In genomic region chr20:33812673-33813462, GRCh38 we compare ENCODE assay signal across 8 cellular contexts. TPM values are rescaled to one million over a fixed set of nuclear protein-coding genes. Genes with fewer than 3 reads are reported as not detected.
DNase-seq lines count a peak whose midpoint lies in the region; ATAC-seq and TF ChIP-seq lines count a peak whose summit lies in the region.

No MANE protein-coding gene starts in this region.

- TF ChIP-seq CTCF in fibroblast of villous mesenchyme (IDR thresholded peaks at IDR 0.05; ENCODE audit: insufficient read depth, low read depth, low read length): no peak

- no peak for ATAC-seq in T-helper 17 cell
- no peak for ATAC-seq in GM18505 (IDR thresholded peaks at IDR 0.05; ENCODE audit: unreplicated experiment)

- no peaks in the 10 kb centered on the region for H3K27me3 Mint-ChIP-seq in activated naive CD4-positive, alpha-beta T cell treated with anti-CD3 and anti-CD28 coated beads, Interleukin-2, amount 10 ng/mL, durations not matched to agents 7 days and 5 days
- H3K27me3 Mint-ChIP-seq in T-helper 17 cell: no peaks in the 10 kb centered on the region

- peak overlapping the region; percentile 95 for H3K9ac ChIP-seq in rectal smooth muscle tissue (ENCODE audit: low read length)

- H3K4me3 ChIP-seq in fibroblast of villous mesenchyme (ENCODE audit: low read depth, low read length): peak overlapping the region; percentile 68
- H3K4me3 ChIP-seq in rectal smooth muscle tissue (ENCODE audit: low read length): peak overlapping the region; percentile 80

- no peaks in the 10 kb centered on the region for H3K9me3 Mint-ChIP-seq in activated naive CD4-positive, alpha-beta T cell treated with anti-CD3 and anti-CD28 coated beads, Interleukin-2, amount 10 ng/mL, durations not matched to agents 7 days and 5 days

- no peak for DNase-seq in activated naive CD4-positive, alpha-beta T cell treated with anti-CD3 and anti-CD28 coated beads, Interleukin-2, amount 10 ng/mL, durations not matched to agents 7 days and 5 days
- no peak for DNase-seq in activated naive CD4-positive, alpha-beta T cell treated with anti-CD3 and anti-CD28 coated beads, Interleukin-2, amount 50 U/mL, for 16 hours
- DNase-seq in T-helper 17 cell (no peak), fibroblast of villous mesenchyme (ENCODE audit: low read depth) (peak; percentile 41), NCI-H187 (lab: John Stamatoyannopoulos, UW) (no peak), NCI-H2196 (lab: John Stamatoyannopoulos, UW; ENCODE audit: unreplicated experiment) (no peak)

- H3K27ac ChIP-seq in rectal smooth muscle tissue (ENCODE audit: low read depth, low read length): peak overlapping the region; percentile 90

- peaks cover 58% of the 10 kb centered on the region for H3K4me1 Mint-ChIP-seq in activated naive CD4-positive, alpha-beta T cell treated with anti-CD3 and anti-CD28 coated beads, Interleukin-2, amount 10 ng/mL, durations not matched to agents 7 days and 5 days
- H3K4me1 Mint-ChIP-seq in T-helper 17 cell: peaks cover 44% of the 10 kb centered on the region

- peaks cover 39% of the 10 kb centered on the region for H3K36me3 Mint-ChIP-seq in activated naive CD4-positive, alpha-beta T cell treated with anti-CD3 and anti-CD28 coated beads, Interleukin-2, amount 10 ng/mL, durations not matched to agents 7 days and 5 days
- H3K36me3 Mint-ChIP-seq in T-helper 17 cell (ENCODE audit: low read depth): peaks cover 7% of the 10 kb centered on the region

- peaks cover 17% of the 10 kb centered on the region for H3K4me1 ChIP-seq in rectal smooth muscle tissue (ENCODE audit: control insufficient read depth, insufficient read depth, low read length)

- H3K4me3 Mint-ChIP-seq in activated naive CD4-positive, alpha-beta T cell treated with anti-CD3 and anti-CD28 coated beads, Interleukin-2, amount 10 ng/mL, durations not matched to agents 7 days and 5 days: peak overlapping the region; percentile 95
- peak overlapping the region; percentile 98 for H3K4me3 Mint-ChIP-seq in T-helper 17 cell

- TF ChIP-seq POLR2A in GM18505 (IDR thresholded peaks at IDR 0.05; ENCODE audit: borderline replicate concordance, extremely low read depth, insufficient read depth, insufficient read length): no peak

- peak overlapping the region; percentile 91 for H3K27ac Mint-ChIP-seq in activated naive CD4-positive, alpha-beta T cell treated with anti-CD3 and anti-CD28 coated beads, Interleukin-2, amount 10 ng/mL, durations not matched to agents 7 days and 5 days
- peak overlapping the region; percentile 96 for H3K27ac Mint-ChIP-seq in T-helper 17 cell

- H3K36me3 ChIP-seq in rectal smooth muscle tissue (ENCODE audit: control insufficient read depth, insufficient read depth, low read length): no peaks in the 10 kb centered on the region

- no peaks in the 10 kb centered on the region for H3K9me3 ChIP-seq in T-helper 17 cell (ENCODE audit: control insufficient read depth, low read length, poor library complexity, severe bottlenecking)

- H3K27me3 ChIP-seq in rectal smooth muscle tissue (ENCODE audit: control insufficient read depth, insufficient read depth, low read length): no peaks in the 10 kb centered on the region

- CTCF ChIA-PET in activated naive CD4-positive, alpha-beta T cell treated with anti-CD3 and anti-CD28 coated beads, Interleukin-2, amount 10 ng/mL, durations not matched to agents 7 days and 5 days (lab: Charles Lee): interaction anchor here (1.3 to 2.7 kb wide), 3 partner anchors 21 to 102 kb away, joined by 4 to 8 read pairs (median 4); no protein-coding TSS in a partner anchor

RNA-seq across cellular contexts. Expression of gene CHMP4B, which starts 1.7 kb away (rescaled TPM):
- total RNA-seq in T-helper 17 cell (10 to 100 TPM; 48.6 to 50.6 TPM), fibroblast of villous mesenchyme (28.3 and 32.0 TPM in 2 replicates)
